1 cellular context compared by ENCODE assay signal in the genomic region with DNA sequence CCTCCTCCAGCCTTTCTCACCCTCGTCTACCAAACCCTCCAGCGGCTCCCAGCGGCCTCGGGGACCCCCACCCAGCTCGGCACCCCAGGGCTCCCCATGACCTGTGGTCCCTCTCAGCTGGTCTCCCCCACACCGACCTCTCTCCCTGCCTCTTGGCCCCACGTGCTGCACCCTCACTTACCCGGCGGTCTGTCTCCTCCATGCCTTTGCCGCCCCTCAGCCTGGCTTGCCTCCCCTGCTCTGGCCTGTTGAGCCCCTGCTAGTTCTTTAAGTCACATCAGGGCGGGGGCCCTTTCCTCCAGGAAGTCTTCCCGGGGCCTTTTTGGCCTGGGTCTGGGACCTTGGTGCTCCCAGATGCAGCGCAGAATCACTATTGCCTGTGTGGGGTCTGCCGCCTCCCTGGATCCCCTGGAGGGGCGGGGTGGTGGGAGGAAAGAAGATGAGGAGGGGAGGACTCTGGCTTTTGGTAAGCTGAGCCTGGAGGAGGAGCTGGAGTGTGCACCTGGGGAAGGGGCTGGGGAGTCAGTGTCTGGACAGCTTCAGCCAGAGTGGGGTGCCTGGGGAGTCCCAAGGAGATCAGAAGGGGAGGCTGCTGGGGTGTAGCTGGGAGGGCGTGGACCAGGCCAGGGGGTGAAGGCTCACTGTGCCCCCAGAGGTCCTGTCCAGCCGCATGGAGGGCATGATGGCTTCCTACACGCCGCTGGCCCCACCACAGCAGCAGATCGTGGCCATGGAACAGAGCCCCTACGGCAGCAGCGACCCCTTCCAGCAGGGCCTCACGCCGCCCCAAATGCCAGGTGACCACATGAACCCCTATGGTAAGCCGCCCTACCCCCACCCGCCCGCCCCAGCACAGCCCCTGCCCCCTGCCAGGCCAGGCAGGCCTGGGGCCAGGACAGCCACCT.
TF ChIP-seq lines count a peak whose summit lies in the region.

No MANE protein-coding gene starts in this region.

TF ChIP-seq in SK-N-SH, 30 proteins besides CTCF, POLR2A, EP300 and RAD21 (continued from another document):
- TF ChIP-seq, protein P1, sequence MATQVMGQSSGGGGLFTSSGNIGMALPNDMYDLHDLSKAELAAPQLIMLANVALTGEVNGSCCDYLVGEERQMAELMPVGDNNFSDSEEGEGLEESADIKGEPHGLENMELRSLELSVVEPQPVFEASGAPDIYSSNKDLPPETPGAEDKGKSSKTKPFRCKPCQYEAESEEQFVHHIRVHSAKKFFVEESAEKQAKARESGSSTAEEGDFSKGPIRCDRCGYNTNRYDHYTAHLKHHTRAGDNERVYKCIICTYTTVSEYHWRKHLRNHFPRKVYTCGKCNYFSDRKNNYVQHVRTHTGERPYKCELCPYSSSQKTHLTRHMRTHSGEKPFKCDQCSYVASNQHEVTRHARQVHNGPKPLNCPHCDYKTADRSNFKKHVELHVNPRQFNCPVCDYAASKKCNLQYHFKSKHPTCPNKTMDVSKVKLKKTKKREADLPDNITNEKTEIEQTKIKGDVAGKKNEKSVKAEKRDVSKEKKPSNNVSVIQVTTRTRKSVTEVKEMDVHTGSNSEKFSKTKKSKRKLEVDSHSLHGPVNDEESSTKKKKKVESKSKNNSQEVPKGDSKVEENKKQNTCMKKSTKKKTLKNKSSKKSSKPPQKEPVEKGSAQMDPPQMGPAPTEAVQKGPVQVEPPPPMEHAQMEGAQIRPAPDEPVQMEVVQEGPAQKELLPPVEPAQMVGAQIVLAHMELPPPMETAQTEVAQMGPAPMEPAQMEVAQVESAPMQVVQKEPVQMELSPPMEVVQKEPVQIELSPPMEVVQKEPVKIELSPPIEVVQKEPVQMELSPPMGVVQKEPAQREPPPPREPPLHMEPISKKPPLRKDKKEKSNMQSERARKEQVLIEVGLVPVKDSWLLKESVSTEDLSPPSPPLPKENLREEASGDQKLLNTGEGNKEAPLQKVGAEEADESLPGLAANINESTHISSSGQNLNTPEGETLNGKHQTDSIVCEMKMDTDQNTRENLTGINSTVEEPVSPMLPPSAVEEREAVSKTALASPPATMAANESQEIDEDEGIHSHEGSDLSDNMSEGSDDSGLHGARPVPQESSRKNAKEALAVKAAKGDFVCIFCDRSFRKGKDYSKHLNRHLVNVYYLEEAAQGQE (IDR thresholded peaks at IDR 0.05; ENCODE audit: low read depth, low read length) = no peak
- TF ChIP-seq GATA2 (CRISPR knock-in tag; IDR thresholded peaks at IDR 0.05) (no peak), MXI1 (IDR thresholded peaks at IDR 0.05; ENCODE audit: low read depth, low read length) (no peak), FOXJ3 (CRISPR knock-in tag; IDR thresholded peaks at IDR 0.05) (no peak), EZH2phosphoT487 (IDR thresholded peaks at IDR 0.05; ENCODE audit: borderline replicate concordance, low read depth) (no peak), JUND (IDR thresholded peaks at IDR 0.05) (no peak), NRF1 (IDR thresholded peaks at IDR 0.05; ENCODE audit: low read depth, low read length) (no peak), TAF1 (IDR thresholded peaks at IDR 0.05; ENCODE audit: borderline replicate concordance, low read depth, low read length) (no peak), MEF2A (IDR thresholded peaks at IDR 0.05; ENCODE audit: borderline replicate concordance, low read depth) (no peak), ELF1 (IDR thresholded peaks at IDR 0.05) (no peak), TCF12 (IDR thresholded peaks at IDR 0.05) (no peak), CHD2 (IDR thresholded peaks at IDR 0.05; ENCODE audit: low read length, partially characterized antibody) (no peak)
- TF ChIP-seq, protein P2, sequence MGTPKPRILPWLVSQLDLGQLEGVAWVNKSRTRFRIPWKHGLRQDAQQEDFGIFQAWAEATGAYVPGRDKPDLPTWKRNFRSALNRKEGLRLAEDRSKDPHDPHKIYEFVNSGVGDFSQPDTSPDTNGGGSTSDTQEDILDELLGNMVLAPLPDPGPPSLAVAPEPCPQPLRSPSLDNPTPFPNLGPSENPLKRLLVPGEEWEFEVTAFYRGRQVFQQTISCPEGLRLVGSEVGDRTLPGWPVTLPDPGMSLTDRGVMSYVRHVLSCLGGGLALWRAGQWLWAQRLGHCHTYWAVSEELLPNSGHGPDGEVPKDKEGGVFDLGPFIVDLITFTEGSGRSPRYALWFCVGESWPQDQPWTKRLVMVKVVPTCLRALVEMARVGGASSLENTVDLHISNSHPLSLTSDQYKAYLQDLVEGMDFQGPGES (IDR thresholded peaks at IDR 0.05; ENCODE audit: low read depth, low read length) = no peak
- TF ChIP-seq, protein P3, sequence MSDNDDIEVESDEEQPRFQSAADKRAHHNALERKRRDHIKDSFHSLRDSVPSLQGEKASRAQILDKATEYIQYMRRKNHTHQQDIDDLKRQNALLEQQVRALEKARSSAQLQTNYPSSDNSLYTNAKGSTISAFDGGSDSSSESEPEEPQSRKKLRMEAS (IDR thresholded peaks at IDR 0.05; ENCODE audit: low read depth) = no peak
- TF ChIP-seq, protein P4, sequence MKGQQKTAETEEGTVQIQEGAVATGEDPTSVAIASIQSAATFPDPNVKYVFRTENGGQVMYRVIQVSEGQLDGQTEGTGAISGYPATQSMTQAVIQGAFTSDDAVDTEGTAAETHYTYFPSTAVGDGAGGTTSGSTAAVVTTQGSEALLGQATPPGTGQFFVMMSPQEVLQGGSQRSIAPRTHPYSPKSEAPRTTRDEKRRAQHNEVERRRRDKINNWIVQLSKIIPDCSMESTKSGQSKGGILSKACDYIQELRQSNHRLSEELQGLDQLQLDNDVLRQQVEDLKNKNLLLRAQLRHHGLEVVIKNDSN (IDR thresholded peaks at IDR 0.05; ENCODE audit: borderline replicate concordance, low read depth) = no peak
- TF ChIP-seq, protein P5, sequence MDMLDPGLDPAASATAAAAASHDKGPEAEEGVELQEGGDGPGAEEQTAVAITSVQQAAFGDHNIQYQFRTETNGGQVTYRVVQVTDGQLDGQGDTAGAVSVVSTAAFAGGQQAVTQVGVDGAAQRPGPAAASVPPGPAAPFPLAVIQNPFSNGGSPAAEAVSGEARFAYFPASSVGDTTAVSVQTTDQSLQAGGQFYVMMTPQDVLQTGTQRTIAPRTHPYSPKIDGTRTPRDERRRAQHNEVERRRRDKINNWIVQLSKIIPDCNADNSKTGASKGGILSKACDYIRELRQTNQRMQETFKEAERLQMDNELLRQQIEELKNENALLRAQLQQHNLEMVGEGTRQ (IDR thresholded peaks at IDR 0.05; ENCODE audit: borderline replicate concordance, low read depth, low read length) = no peak
